ENCODE assay signal across 1 cellular context in the genomic region with DNA sequence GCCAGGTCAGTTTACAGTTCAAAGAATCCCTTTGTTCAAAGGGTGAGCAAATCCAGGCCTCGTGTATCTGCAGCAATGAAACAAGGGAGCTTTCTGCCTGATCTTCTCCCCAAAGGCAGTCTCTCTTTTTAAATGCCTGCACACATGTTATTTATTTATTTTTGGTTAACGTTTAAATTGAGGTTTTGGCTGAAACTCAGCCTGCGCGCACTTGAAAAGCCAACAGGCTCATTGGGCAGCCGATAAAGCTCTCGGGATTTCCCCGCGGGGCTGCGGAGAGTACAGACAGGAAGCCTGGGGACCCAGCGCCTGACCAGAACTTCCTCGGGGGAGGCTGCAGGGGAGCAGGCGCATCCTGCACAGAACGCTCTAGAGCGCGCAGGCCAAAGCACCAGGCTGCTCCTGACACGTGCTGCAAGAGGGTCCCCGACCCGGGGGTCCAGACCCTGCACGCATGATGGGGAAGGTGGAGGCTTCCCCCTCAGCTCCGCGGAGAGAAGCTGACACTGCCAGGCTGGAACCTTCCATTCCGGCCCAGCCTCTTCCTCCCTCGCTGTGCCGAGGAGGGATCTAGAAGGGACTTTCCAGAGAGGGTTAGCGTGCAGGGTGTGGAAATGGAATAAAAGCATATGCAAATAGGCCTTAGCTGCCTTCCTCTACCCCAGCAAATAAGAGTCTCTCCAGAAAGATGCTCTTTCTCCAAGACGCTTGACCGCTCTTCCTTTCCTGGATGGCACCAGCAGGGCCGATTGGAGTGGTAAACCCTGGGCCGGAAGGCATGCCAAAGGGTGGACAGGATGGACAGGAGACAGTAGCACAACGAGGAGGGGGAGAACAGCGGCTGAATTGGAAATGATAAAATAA.
A peak's percentile ranks its signal among the peaks of the same experiment; 100 is the strongest.
TF ChIP-seq lines count a peak whose summit lies in the region.

No MANE protein-coding gene starts in this region.

TF ChIP-seq in HepG2, 621 proteins besides CTCF, POLR2A, EP300 and RAD21 (continued from another document and continues in another):
- TF ChIP-seq HDAC1 (CRISPR knock-in tag; IDR thresholded peaks at IDR 0.05) (peak; percentile 79), ZNF792 (CRISPR knock-in tag; IDR thresholded peaks at IDR 0.05) (peak; percentile 66; the same call in 1 of the 2 replicates), ZNF331 (CRISPR knock-in tag; IDR thresholded peaks at IDR 0.05) (peak; percentile 71; the same call in 1 of the 2 replicates), ZNF782 (CRISPR knock-in tag; IDR thresholded peaks at IDR 0.05; ENCODE audit: borderline replicate concordance) (0 out of 2 replicates have a peak, but pooled peaks have one; percentile 68), ZMYM4 (CRISPR knock-in tag; IDR thresholded peaks at IDR 0.05) (peak; percentile 80), NRL (CRISPR knock-in tag; IDR thresholded peaks at IDR 0.05; ENCODE audit: borderline replicate concordance) (peak; percentile 81; the same call in 1 of the 2 replicates), ZBTB7B (CRISPR knock-in tag; IDR thresholded peaks at IDR 0.05) (peak; percentile 90), NBN (conservative IDR thresholded peaks at IDR 0.05) (no peak), ZNF724P (CRISPR knock-in tag; IDR thresholded peaks at IDR 0.05; ENCODE audit: borderline replicate concordance) (no peak; the same call in 1 of the 2 replicates), NFIC (IDR thresholded peaks at IDR 0.05; ENCODE audit: low read length) (peak; percentile 77), HNF4A (CRISPR knock-in tag; IDR thresholded peaks at IDR 0.05) (peak; percentile 57), ZFX (CRISPR knock-in tag; IDR thresholded peaks at IDR 0.05; ENCODE audit: low read depth) (peak; percentile 90), NCOA1 (CRISPR knock-in tag; IDR thresholded peaks at IDR 0.05) (0 out of 2 replicates have a peak, but pooled peaks have one; percentile 40), E2F2 (CRISPR knock-in tag; IDR thresholded peaks at IDR 0.05; ENCODE audit: borderline replicate concordance) (0 out of 2 replicates have a peak, but pooled peaks have one; percentile 41), KLF9 (CRISPR knock-in tag; IDR thresholded peaks at IDR 0.05; ENCODE audit: low read depth) (peak; percentile 76; the same call in 1 of the 2 replicates), CEBPG (CRISPR knock-in tag; IDR thresholded peaks at IDR 0.05) (peak; percentile 52), ZZZ3 (CRISPR knock-in tag; IDR thresholded peaks at IDR 0.05; ENCODE audit: borderline replicate concordance) (peak; percentile 78; the same call in 1 of the 2 replicates), ZNF12 (CRISPR knock-in tag; IDR thresholded peaks at IDR 0.05) (0 out of 2 replicates have a peak, but pooled peaks have one; percentile 76), ZNF543 (CRISPR knock-in tag; IDR thresholded peaks at IDR 0.05) (no peak), JUNB (CRISPR knock-in tag; IDR thresholded peaks at IDR 0.05; ENCODE audit: borderline replicate concordance) (peak; percentile 3; the same call in 1 of the 2 replicates), ZNF652 (CRISPR knock-in tag; IDR thresholded peaks at IDR 0.05; ENCODE audit: borderline replicate concordance, low read depth) (no peak), ZNF547 (CRISPR knock-in tag; IDR thresholded peaks at IDR 0.05) (peak; percentile 80; the same call in 1 of the 2 replicates), ZNF761 (CRISPR knock-in tag; conservative IDR thresholded peaks at IDR 0.05) (peak; percentile 80), FOXJ3 (CRISPR knock-in tag; IDR thresholded peaks at IDR 0.05; ENCODE audit: borderline replicate concordance) (peak; percentile 64; the same call in 1 of the 2 replicates), MXD4 (CRISPR knock-in tag; IDR thresholded peaks at IDR 0.05) (peak; percentile 79), BRCA1 (CRISPR knock-in tag; IDR thresholded peaks at IDR 0.05) (0 out of 2 replicates have a peak, but pooled peaks have one; percentile 40), SKI (IDR thresholded peaks at IDR 0.05; ENCODE audit: partially characterized antibody) (no peak), ZNF121 (CRISPR knock-in tag; IDR thresholded peaks at IDR 0.05) (peak; percentile 66; the same call in 1 of the 2 replicates)
- TF ChIP-seq, protein P1, sequence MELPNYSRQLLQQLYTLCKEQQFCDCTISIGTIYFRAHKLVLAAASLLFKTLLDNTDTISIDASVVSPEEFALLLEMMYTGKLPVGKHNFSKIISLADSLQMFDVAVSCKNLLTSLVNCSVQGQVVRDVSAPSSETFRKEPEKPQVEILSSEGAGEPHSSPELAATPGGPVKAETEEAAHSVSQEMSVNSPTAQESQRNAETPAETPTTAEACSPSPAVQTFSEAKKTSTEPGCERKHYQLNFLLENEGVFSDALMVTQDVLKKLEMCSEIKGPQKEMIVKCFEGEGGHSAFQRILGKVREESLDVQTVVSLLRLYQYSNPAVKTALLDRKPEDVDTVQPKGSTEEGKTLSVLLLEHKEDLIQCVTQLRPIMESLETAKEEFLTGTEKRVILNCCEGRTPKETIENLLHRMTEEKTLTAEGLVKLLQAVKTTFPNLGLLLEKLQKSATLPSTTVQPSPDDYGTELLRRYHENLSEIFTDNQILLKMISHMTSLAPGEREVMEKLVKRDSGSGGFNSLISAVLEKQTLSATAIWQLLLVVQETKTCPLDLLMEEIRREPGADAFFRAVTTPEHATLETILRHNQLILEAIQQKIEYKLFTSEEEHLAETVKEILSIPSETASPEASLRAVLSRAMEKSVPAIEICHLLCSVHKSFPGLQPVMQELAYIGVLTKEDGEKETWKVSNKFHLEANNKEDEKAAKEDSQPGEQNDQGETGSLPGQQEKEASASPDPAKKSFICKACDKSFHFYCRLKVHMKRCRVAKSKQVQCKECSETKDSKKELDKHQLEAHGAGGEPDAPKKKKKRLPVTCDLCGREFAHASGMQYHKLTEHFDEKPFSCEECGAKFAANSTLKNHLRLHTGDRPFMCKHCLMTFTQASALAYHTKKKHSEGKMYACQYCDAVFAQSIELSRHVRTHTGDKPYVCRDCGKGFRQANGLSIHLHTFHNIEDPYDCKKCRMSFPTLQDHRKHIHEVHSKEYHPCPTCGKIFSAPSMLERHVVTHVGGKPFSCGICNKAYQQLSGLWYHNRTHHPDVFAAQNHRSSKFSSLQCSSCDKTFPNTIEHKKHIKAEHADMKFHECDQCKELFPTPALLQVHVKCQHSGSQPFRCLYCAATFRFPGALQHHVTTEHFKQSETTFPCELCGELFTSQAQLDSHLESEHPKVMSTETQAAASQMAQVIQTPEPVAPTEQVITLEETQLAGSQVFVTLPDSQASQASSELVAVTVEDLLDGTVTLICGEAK (IDR thresholded peaks at IDR 0.05) = no peak
- TF ChIP-seq, protein P1 (CRISPR knock-in tag; IDR thresholded peaks at IDR 0.05) = peak; percentile 81; the same call in 1 of the 2 replicates
- TF ChIP-seq, protein P2, sequence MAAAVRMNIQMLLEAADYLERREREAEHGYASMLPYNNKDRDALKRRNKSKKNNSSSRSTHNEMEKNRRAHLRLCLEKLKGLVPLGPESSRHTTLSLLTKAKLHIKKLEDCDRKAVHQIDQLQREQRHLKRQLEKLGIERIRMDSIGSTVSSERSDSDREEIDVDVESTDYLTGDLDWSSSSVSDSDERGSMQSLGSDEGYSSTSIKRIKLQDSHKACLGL (CRISPR knock-in tag; IDR thresholded peaks at IDR 0.05) = peak; percentile 86
- TF ChIP-seq, protein P3, sequence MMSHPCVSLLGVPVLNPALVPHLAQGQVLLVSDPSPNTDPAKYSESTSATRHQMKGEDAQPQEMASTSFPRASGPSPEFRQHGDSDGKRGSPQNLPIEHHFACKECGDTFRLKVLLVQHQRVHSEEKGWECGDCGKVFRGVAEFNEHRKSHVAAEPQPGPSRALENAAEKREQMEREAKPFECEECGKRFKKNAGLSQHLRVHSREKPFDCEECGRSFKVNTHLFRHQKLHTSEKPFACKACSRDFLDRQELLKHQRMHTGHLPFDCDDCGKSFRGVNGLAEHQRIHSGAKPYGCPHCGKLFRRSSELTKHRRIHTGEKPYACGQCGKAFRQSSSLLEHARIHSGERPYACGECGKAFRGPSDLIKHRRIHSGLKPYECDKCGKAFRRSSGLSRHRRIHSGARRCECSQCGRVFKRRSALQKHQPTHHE (CRISPR knock-in tag; IDR thresholded peaks at IDR 0.05; ENCODE audit: borderline replicate concordance) = peak; percentile 55; the same call in 1 of the 2 replicates
- TF ChIP-seq, protein P4, sequence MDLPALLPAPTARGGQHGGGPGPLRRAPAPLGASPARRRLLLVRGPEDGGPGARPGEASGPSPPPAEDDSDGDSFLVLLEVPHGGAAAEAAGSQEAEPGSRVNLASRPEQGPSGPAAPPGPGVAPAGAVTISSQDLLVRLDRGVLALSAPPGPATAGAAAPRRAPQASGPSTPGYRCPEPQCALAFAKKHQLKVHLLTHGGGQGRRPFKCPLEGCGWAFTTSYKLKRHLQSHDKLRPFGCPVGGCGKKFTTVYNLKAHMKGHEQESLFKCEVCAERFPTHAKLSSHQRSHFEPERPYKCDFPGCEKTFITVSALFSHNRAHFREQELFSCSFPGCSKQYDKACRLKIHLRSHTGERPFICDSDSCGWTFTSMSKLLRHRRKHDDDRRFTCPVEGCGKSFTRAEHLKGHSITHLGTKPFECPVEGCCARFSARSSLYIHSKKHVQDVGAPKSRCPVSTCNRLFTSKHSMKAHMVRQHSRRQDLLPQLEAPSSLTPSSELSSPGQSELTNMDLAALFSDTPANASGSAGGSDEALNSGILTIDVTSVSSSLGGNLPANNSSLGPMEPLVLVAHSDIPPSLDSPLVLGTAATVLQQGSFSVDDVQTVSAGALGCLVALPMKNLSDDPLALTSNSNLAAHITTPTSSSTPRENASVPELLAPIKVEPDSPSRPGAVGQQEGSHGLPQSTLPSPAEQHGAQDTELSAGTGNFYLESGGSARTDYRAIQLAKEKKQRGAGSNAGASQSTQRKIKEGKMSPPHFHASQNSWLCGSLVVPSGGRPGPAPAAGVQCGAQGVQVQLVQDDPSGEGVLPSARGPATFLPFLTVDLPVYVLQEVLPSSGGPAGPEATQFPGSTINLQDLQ (CRISPR knock-in tag; IDR thresholded peaks at IDR 0.05) = no peak
- TF ChIP-seq, protein P5, sequence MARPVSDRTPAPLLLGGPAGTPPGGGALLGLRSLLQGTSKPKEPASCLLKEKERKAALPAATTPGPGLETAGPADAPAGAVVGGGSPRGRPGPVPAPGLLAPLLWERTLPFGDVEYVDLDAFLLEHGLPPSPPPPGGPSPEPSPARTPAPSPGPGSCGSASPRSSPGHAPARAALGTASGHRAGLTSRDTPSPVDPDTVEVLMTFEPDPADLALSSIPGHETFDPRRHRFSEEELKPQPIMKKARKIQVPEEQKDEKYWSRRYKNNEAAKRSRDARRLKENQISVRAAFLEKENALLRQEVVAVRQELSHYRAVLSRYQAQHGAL (CRISPR knock-in tag; IDR thresholded peaks at IDR 0.05; ENCODE audit: not compliant biosample characterization) = no peak
- TF ChIP-seq, protein P6, sequence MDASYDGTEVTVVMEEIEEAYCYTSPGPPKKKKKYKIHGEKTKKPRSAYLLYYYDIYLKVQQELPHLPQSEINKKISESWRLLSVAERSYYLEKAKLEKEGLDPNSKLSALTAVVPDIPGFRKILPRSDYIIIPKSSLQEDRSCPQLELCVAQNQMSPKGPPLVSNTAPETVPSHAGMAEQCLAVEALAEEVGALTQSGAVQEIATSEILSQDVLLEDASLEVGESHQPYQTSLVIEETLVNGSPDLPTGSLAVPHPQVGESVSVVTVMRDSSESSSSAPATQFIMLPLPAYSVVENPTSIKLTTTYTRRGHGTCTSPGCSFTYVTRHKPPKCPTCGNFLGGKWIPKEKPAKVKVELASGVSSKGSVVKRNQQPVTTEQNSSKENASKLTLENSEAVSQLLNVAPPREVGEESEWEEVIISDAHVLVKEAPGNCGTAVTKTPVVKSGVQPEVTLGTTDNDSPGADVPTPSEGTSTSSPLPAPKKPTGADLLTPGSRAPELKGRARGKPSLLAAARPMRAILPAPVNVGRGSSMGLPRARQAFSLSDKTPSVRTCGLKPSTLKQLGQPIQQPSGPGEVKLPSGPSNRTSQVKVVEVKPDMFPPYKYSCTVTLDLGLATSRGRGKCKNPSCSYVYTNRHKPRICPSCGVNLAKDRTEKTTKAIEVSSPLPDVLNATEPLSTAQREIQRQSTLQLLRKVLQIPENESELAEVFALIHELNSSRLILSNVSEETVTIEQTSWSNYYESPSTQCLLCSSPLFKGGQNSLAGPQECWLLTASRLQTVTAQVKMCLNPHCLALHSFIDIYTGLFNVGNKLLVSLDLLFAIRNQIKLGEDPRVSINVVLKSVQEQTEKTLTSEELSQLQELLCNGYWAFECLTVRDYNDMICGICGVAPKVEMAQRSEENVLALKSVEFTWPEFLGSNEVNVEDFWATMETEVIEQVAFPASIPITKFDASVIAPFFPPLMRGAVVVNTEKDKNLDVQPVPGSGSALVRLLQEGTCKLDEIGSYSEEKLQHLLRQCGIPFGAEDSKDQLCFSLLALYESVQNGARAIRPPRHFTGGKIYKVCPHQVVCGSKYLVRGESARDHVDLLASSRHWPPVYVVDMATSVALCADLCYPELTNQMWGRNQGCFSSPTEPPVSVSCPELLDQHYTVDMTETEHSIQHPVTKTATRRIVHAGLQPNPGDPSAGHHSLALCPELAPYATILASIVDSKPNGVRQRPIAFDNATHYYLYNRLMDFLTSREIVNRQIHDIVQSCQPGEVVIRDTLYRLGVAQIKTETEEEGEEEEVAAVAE (CRISPR knock-in tag; IDR thresholded peaks at IDR 0.05; ENCODE audit: borderline replicate concordance) = 0 out of 2 replicates have a peak, but pooled peaks have one; percentile 62
